Comparison of ENCODE assay signal across 1 cellular context in genomic region chr1:32748348-32748747, GRCh38.
TF ChIP-seq lines count a peak whose summit lies in the region.

No MANE protein-coding gene starts in this region.

TF ChIP-seq in WTC11, 78 proteins besides CTCF, POLR2A, EP300 and RAD21 (continued from another document):
- TF ChIP-seq ZSCAN18 (CRISPR knock-in tag; IDR thresholded peaks at IDR 0.05) = no peak
- no peak for TF ChIP-seq HMGA2 (CRISPR knock-in tag; IDR thresholded peaks at IDR 0.05)
- no peak for TF ChIP-seq PRRX2 (CRISPR knock-in tag; IDR thresholded peaks at IDR 0.05)
- no peak for TF ChIP-seq GRHL2 (CRISPR knock-in tag; IDR thresholded peaks at IDR 0.05; ENCODE audit: insufficient replicate concordance, severe bottlenecking)
- no peak for TF ChIP-seq ZNF138 (CRISPR knock-in tag; conservative IDR thresholded peaks at IDR 0.05)
